ENCODE assay signal across 9 cellular contexts in the genomic region with DNA sequence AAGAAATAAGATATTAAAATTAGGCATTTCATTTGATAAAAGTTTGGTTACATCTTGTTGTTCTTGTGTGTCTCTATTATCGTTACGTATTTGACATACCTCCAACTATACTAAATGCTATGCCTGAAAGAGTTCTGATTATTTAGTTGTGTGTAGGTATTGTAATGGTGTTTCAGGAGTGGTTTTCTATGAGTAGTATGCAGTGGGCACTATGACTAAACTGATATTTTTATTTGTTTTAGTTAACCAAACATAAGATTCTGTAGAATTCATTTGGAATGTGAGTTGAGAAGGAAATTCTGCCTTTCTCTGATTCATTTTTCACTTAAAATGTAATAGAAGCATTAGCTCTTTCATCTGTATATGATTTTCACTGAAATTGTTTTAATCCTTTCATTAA.
"Had no signal": no experiment of that assay in that cellular context is flagged by ENCODE, and none has a peak within 500 bp of the region (broad histone marks: within the 10 kb centered on the region; RNA-seq: fewer than 3 reads in every experiment).

No MANE protein-coding gene starts in this region.

- H3K4me3 ChIP-seq: GM23248, HAP-1, K562 had no signal

- H3K9me3 ChIP-seq: HAP-1 had no signal

- FAIRE-seq: HepG2, K562 had no signal

- ATAC-seq: HCT116, HepG2, K562 had no signal

- H3K9ac ChIP-seq: GM23248 had no signal

- H3K27ac ChIP-seq: GM23248, HL-60 had no signal

- H2AFZ ChIP-seq: GM23248 had no signal

- DNase-seq: GM23248, GOT3, H7, HFFc6 had no signal

- H3K36me3 ChIP-seq: HAP-1 had no signal
